ENCODE assay signal across 7 cellular contexts in the genomic region with DNA sequence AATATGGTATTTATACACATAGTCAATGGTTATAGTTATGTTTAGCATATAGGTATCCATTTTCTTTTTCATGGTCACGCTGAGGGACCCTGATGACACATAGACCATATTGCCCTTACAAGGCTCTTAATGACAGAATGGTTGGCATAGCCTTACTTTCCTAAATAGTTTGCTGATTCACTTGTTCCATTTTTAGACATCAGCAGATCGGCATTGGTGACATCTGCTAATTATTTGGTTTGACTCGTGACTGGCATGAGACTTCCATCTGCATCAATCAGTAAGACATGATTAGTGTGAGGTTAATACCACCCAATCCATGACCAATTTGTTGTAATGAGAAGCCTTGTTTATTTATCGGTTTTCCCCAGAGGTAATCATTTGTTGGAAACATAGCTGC.
"Had no signal": no experiment of that assay in that cellular context is flagged by ENCODE, and none has a peak within 500 bp of the region (broad histone marks: within the 10 kb centered on the region; RNA-seq: fewer than 3 reads in every experiment).

No MANE protein-coding gene starts in this region.

- H3K27me3 ChIP-seq: brain microvascular endothelial cell had no signal

- DNase-seq: kidney had no signal

- H3K4me3 Mint-ChIP-seq: activated naive CD4-positive, alpha-beta T cell treated with anti-CD3 and anti-CD28 coated beads, Interleukin-2, amount 50 U/mL, for 24 hours; naive B cell; stimulated activated memory B cell treated with anti-CD40 and anti-IgM and Interleukin-4, amounts not matched to agents 10 μg/mL and 1 μg/mL and 100 μg/mL, for 72 hours; T-helper 2 cell treated with Interferon-gamma antibody and Interleukin-4, amounts not matched to agents 5 μg/mL and 100 μg/mL, for 36 hours had no signal

- H3K36me3 ChIP-seq: brain microvascular endothelial cell had no signal

- H3K27me3 Mint-ChIP-seq: activated naive CD4-positive, alpha-beta T cell treated with anti-CD3 and anti-CD28 coated beads, Interleukin-2, amount 50 U/mL, for 24 hours; naive B cell; progenitor cell of endocrine pancreas; stimulated activated memory B cell treated with anti-CD40 and anti-IgM and Interleukin-4, amounts not matched to agents 10 μg/mL and 1 μg/mL and 100 μg/mL, for 72 hours had no signal

- H3K36me3 Mint-ChIP-seq: activated naive CD4-positive, alpha-beta T cell treated with anti-CD3 and anti-CD28 coated beads, Interleukin-2, amount 50 U/mL, for 24 hours; naive B cell; stimulated activated memory B cell treated with anti-CD40 and anti-IgM and Interleukin-4, amounts not matched to agents 10 μg/mL and 1 μg/mL and 100 μg/mL, for 72 hours had no signal

- H3K27ac Mint-ChIP-seq: activated naive CD4-positive, alpha-beta T cell treated with anti-CD3 and anti-CD28 coated beads, Interleukin-2, amount 50 U/mL, for 24 hours; naive B cell; progenitor cell of endocrine pancreas; stimulated activated memory B cell treated with anti-CD40 and anti-IgM and Interleukin-4, amounts not matched to agents 10 μg/mL and 1 μg/mL and 100 μg/mL, for 72 hours; T-helper 2 cell treated with Interferon-gamma antibody and Interleukin-4, amounts not matched to agents 5 μg/mL and 100 μg/mL, for 36 hours had no signal
